Comparison of ENCODE assay signal across 22 cellular contexts in the genomic region with DNA sequence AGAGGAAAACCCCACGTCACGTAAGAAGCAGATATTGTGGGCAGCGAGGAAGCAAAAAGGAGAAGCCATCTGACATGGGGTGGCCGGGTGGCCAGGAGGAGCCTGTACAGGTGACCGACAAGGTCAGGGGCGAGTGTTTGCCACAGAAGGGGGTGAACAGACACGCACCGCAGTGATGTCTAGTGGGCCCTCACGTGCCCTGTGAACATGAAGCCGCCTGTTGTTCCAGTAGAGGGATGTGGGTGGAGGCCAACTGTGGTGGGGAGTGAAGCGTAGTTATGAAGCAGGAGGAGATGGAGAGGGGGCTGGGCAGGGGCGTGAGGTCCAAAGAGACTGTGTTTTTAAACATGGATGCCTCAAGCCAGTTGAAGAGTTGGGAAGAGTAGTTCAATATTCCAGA. TPM values are rescaled to one million over a fixed set of nuclear protein-coding genes. Genes with fewer than 3 reads are reported as not detected.
"Had no signal": no experiment of that assay in that cellular context is flagged by ENCODE, and none has a peak within 500 bp of the region (broad histone marks: within the 10 kb centered on the region; RNA-seq: fewer than 3 reads in every experiment).

No MANE protein-coding gene starts in this region.

- H3K27ac ChIP-seq: breast epithelium, left lung, psoas muscle, skin epidermis, testis, upper lobe of left lung had no signal

- H3K4me1 ChIP-seq: breast epithelium, left lung, psoas muscle, testis, upper lobe of left lung had no signal

- H3K27me3 Mint-ChIP-seq: activated CD4-positive, alpha-beta T cell treated with anti-CD3 and anti-CD28 coated beads, Interleukin-2, amount 10 ng/mL, durations not matched to agents 7 days and 5 days had no signal

- DNase-seq: activated CD4-positive, alpha-beta T cell treated with anti-CD3 and anti-CD28 coated beads, Interleukin-2, amount 10 ng/mL, durations not matched to agents 7 days and 5 days; activated naive CD4-positive, alpha-beta T cell treated with Interleukin-2 at 50 U/mL for 16 hours; activated T-cell treated with anti-CD3 and anti-CD28 coated beads for 4 hours; cerebellar nuclear complex; cortex of kidney; head of caudate nucleus; left lung; mammary epithelial cell; psoas muscle; testis; upper lobe of left lung had no signal

- H3K4me3 ChIP-seq: breast epithelium, left lung, psoas muscle, skin epidermis, testis, upper lobe of left lung had no signal

- ATAC-seq: activated CD4-positive, CD25-positive, alpha-beta regulatory T cell treated with anti-CD3 and anti-CD28 coated beads, Interleukin-2, amount 50 U/mL, for 24 hours; left lung; psoas muscle; right cardiac atrium had no signal

- H3K4me3 Mint-ChIP-seq: activated CD4-positive, alpha-beta T cell treated with anti-CD3 and anti-CD28 coated beads, Interleukin-2, amount 10 ng/mL, durations not matched to agents 7 days and 5 days had no signal

- H3K27me3 ChIP-seq: testis, upper lobe of left lung had no signal

- H3K36me3 ChIP-seq: breast epithelium, left lung, upper lobe of left lung had no signal

- H3K27ac Mint-ChIP-seq: activated T-helper 2 cell treated with anti-CD3 and anti-CD28 coated beads, Interferon-gamma antibody, Interleukin-2, Interleukin-4, amounts not matched to agents 10 μg/mL and 5 μg/mL and 100 μg/mL, durations not matched to agents 14 hours and 24 hours and 36 hours had no signal

- H3K9me3 ChIP-seq: breast epithelium, psoas muscle, testis, upper lobe of left lung had no signal

RNA-seq across cellular contexts. Expression of gene MYT1, which starts 20.5 kb away (rescaled TPM):
- total RNA-seq: activated CD4-positive, alpha-beta T cell treated with anti-CD3 and anti-CD28 coated beads, Interleukin-2, amount 10 ng/mL, durations not matched to agents 7 days and 5 days; activated CD8-positive, alpha-beta memory T cell treated with anti-CD3 and anti-CD28 coated beads for 36 hours; activated T-helper 2 cell treated with anti-CD3 and anti-CD28 coated beads, Interferon-gamma antibody, Interleukin-2, Interleukin-4, amounts not matched to agents 10 μg/mL and 5 μg/mL and 100 μg/mL, durations not matched to agents 14 hours and 24 hours and 36 hours; astrocyte; kidney epithelial cell; left lung; mammary epithelial cell; osteocyte; psoas muscle; T-helper 1 cell treated with Interleukin-12 subunit alpha and Interleukin-12 subunit beta and Interleukin-4 antibody, amounts not matched to agents 30 ng/mL and 1 ng/mL, for 36 hours had no signal
- polyA plus RNA-seq: esophagus had no signal
